Comparison of ENCODE assay signal across 8 cellular contexts in genomic region chr14:20662968-20663731, GRCh38. TPM values are rescaled to one million over a fixed set of nuclear protein-coding genes. Genes with fewer than 3 reads are reported as not detected.
DNase-seq lines count a peak whose midpoint lies in the region; ATAC-seq, FAIRE-seq and TF ChIP-seq lines count a peak whose summit lies in the region.

No MANE protein-coding gene starts in this region.

- peaks cover 7% of the 10 kb centered on the region for H3K36me3 Mint-ChIP-seq in activated CD8-positive, alpha-beta memory T cell treated with anti-CD3 and anti-CD28 coated beads, Interleukin-2, amount 10 ng/mL, durations not matched to agents 7 days and 5 days
- H3K36me3 Mint-ChIP-seq in naive thymus-derived CD8-positive, alpha-beta T cell, result no peaks in the 10 kb centered on the region

- peak overlapping the region; percentile 78 for H3K4me3 Mint-ChIP-seq in activated CD8-positive, alpha-beta memory T cell treated with anti-CD3 and anti-CD28 coated beads, Interleukin-2, amount 10 ng/mL, durations not matched to agents 7 days and 5 days
- H3K4me3 Mint-ChIP-seq in naive thymus-derived CD8-positive, alpha-beta T cell, result peak overlapping the region; percentile 60 to 86 (median 79)

- TF ChIP-seq POLR2A in GM12891 (IDR thresholded peaks at IDR 0.05; ENCODE audit: low read depth, low read length), result no peak

- peaks cover 49% of the 10 kb centered on the region for H3K4me1 Mint-ChIP-seq in activated CD8-positive, alpha-beta memory T cell treated with anti-CD3 and anti-CD28 coated beads, Interleukin-2, amount 10 ng/mL, durations not matched to agents 7 days and 5 days
- H3K4me1 Mint-ChIP-seq in naive thymus-derived CD8-positive, alpha-beta T cell, result peaks cover 25 to 33% (median 29%) of the 10 kb centered on the region in 4 donors

- H3K27ac Mint-ChIP-seq in activated CD8-positive, alpha-beta memory T cell treated with anti-CD3 and anti-CD28 coated beads, Interleukin-2, amount 10 ng/mL, durations not matched to agents 7 days and 5 days, result peak overlapping the region; percentile 28
- H3K27ac Mint-ChIP-seq in naive thymus-derived CD8-positive, alpha-beta T cell, result peak overlapping the region in 4 of 10 donors; percentile 28 to 89 (median 68)

- DNase-seq in GM12891 (ENCODE audit: insufficient read length, low spot score) (peak; percentile 52), NCI-H748 (lab: John Stamatoyannopoulos, UW; ENCODE audit: unreplicated experiment) (peak; percentile 82), NCI-H2196 (lab: John Stamatoyannopoulos, UW; ENCODE audit: unreplicated experiment) (no peak)
- DNase-seq in activated CD8-positive, alpha-beta memory T cell treated with anti-CD3 and anti-CD28 coated beads, Interleukin-2, amount 10 ng/mL, durations not matched to agents 7 days and 5 days, result peak; percentile 90
- peak; percentile 48 to 84 (median 69) for DNase-seq in naive thymus-derived CD8-positive, alpha-beta T cell
- DNase-seq in stimulated activated naive CD4-positive, alpha-beta T cell (lab: John Stamatoyannopoulos, UW), result peak; percentile 50 to 74 (median 65)

- peak; percentile 96 for FAIRE-seq in GM12891 (lab: Jason Lieb, UNC)

- H3K9me3 Mint-ChIP-seq in activated CD8-positive, alpha-beta memory T cell treated with anti-CD3 and anti-CD28 coated beads, Interleukin-2, amount 10 ng/mL, durations not matched to agents 7 days and 5 days (ENCODE audit: low read depth), result no peaks in the 10 kb centered on the region
- H3K9me3 Mint-ChIP-seq in naive thymus-derived CD8-positive, alpha-beta T cell, result no peaks in the 10 kb centered on the region

- ATAC-seq in HG02885 (IDR thresholded peaks at IDR 0.05; ENCODE audit: poor library complexity, unreplicated experiment) (peak; percentile 44), esophagus mucosa (peak; percentile 92)
- ATAC-seq in activated CD8-positive, alpha-beta memory T cell treated with anti-CD3 and anti-CD28 coated beads, Interleukin-2, amount 10 ng/mL, durations not matched to agents 7 days and 5 days, result peak; percentile 82
- ATAC-seq in naive thymus-derived CD8-positive, alpha-beta T cell, result peak; percentile 89 to 92

- peaks cover 32% of the 10 kb centered on the region for H3K27me3 Mint-ChIP-seq in activated CD8-positive, alpha-beta memory T cell treated with anti-CD3 and anti-CD28 coated beads, Interleukin-2, amount 10 ng/mL, durations not matched to agents 7 days and 5 days
- peaks cover 0 to 32% (median 15%) of the 10 kb centered on the region in 5 donors for H3K27me3 Mint-ChIP-seq in naive thymus-derived CD8-positive, alpha-beta T cell

- CTCF ChIA-PET in activated CD8-positive, alpha-beta memory T cell treated with anti-CD3 and anti-CD28 coated beads, Interleukin-2, amount 10 ng/mL, durations not matched to agents 7 days and 5 days (lab: Charles Lee), result interaction anchor here (0.9 to 11.5 kb wide), 9 partner anchors 11 to 308 kb away, joined by 3 to 163 read pairs (median 3); partner anchors contain the start of genes ANG and RNASE4

- POLR2A ChIA-PET in naive thymus-derived CD8-positive, alpha-beta T cell (lab: Charles Lee), result interaction anchor here (0.7 to 1.0 kb wide), 3 partner anchors 19 to 22 kb away, joined by 3 to 4 read pairs (median 4); no protein-coding TSS in a partner anchor

TF ChIP-seq in GM12891, 5 proteins besides CTCF, POLR2A, EP300 and RAD21:
- TF ChIP-seq PAX5 (IDR thresholded peaks at IDR 0.05; ENCODE audit: insufficient read depth, low read length, severe bottlenecking) (peak; percentile 17), SPI1 (IDR thresholded peaks at IDR 0.05; ENCODE audit: low read depth, low read length) (0 out of 2 replicates have a peak, but pooled peaks have one; percentile 24), TAF1 (IDR thresholded peaks at IDR 0.05; ENCODE audit: low read depth, low read length) (no peak), POU2F2 (IDR thresholded peaks at IDR 0.05; ENCODE audit: low read depth, low read length) (peak; percentile 19; the same call in 1 of the 2 replicates)

RNA-seq across cellular contexts. Expression of gene RNASE4, which starts 21.2 kb away (rescaled TPM):
- 0.47 TPM for polyA plus RNA-seq in GM12891 (2012; ENCODE audit: low read depth, missing spikeins)
- total RNA-seq in activated CD8-positive, alpha-beta memory T cell treated with anti-CD3 and anti-CD28 coated beads, Interleukin-2, amount 10 ng/mL, durations not matched to agents 7 days and 5 days, result 1 to 10 TPM in 1 of 2 experiments, under 1 TPM in 1; 0.75 to 2.1 TPM
- total RNA-seq in esophagus mucosa, result 1.7 TPM
- total RNA-seq in naive thymus-derived CD8-positive, alpha-beta T cell, result under 1 TPM in 1 of 2 experiments, not detected in 1; 0.63 TPM
- under 1 TPM in 1 of 3 donors, not detected in 2; 0.46 TPM for polyA plus RNA-seq in naive thymus-derived CD8-positive, alpha-beta T cell

RNA-seq across cellular contexts. Expression of gene OR6S1, which starts 21.7 kb away (rescaled TPM):
- not detected for polyA plus RNA-seq in GM12891 (2012; ENCODE audit: low read depth, missing spikeins)
- not detected for total RNA-seq in activated CD8-positive, alpha-beta memory T cell treated with anti-CD3 and anti-CD28 coated beads, Interleukin-2, amount 10 ng/mL, durations not matched to agents 7 days and 5 days
- not detected for total RNA-seq in esophagus mucosa
- not detected for total RNA-seq in naive thymus-derived CD8-positive, alpha-beta T cell
- polyA plus RNA-seq in naive thymus-derived CD8-positive, alpha-beta T cell, result not detected

RNA-seq across cellular contexts. Expression of gene ANG, which starts 25.4 kb away (rescaled TPM):
- 1.0 TPM for polyA plus RNA-seq in GM12891 (2012; ENCODE audit: low read depth, missing spikeins)
- total RNA-seq in activated CD8-positive, alpha-beta memory T cell treated with anti-CD3 and anti-CD28 coated beads, Interleukin-2, amount 10 ng/mL, durations not matched to agents 7 days and 5 days, result 1 to 10 TPM; 1.5 to 2.5 TPM
- 2.3 TPM for total RNA-seq in esophagus mucosa
- total RNA-seq in naive thymus-derived CD8-positive, alpha-beta T cell, result under 1 TPM in 1 of 2 experiments, not detected in 1; 0.70 TPM
- under 1 TPM in 2 of 3 donors, not detected in 1; 0.17 to 0.34 TPM for polyA plus RNA-seq in naive thymus-derived CD8-positive, alpha-beta T cell
